Comparison of ENCODE assay signal across 27 cellular contexts in genomic region chr6:167538746-167539145, GRCh38.
"Had no signal": no experiment of that assay in that cellular context is flagged by ENCODE, and none has a peak within 500 bp of the region (broad histone marks: within the 10 kb centered on the region; RNA-seq: fewer than 3 reads in every experiment).

No MANE protein-coding gene starts in this region.

- ATAC-seq: esophagus mucosa; gastroesophageal sphincter; heart right ventricle; left cardiac atrium; left lung; naive thymus-derived CD4-positive, alpha-beta T cell; psoas muscle; right cardiac atrium; stimulated activated memory B cell treated with anti-CD40 and anti-IgM and Interleukin-4, amounts not matched to agents 10 μg/mL and 1 μg/mL and 100 μg/mL, for 72 hours; stimulated activated naive CD8-positive, alpha-beta T cell treated with anti-CD3 and anti-CD28 coated beads, Interleukin-15, Interleukin-2, amounts not matched to agents 100 U/mL and 50 U/mL, for 24 hours had no signal

- DNase-seq: colonic mucosa; effector CD8-positive, alpha-beta T cell; endodermal cell; foreskin fibroblast; glutamatergic neuron; heart right ventricle; hippocampal formation; left cardiac atrium; left lung; mesendoderm; midbrain; naive thymus-derived CD4-positive, alpha-beta T cell; nephron progenitor cell; nucleus accumbens; posterior cingulate gyrus; psoas muscle; right cardiac atrium; sigmoid colon; stimulated activated CD4-positive, alpha-beta T cell treated with anti-CD3 and anti-CD28 coated beads, Interleukin-2, amount 100 ng/mL, for 24 hours; stimulated activated CD4-positive, alpha-beta T cell treated with anti-CD3 and anti-CD28 coated beads, Interleukin-4, amount 100 ng/mL, for 24 hours; stimulated activated naive CD8-positive, alpha-beta T cell treated with anti-CD3 and anti-CD28 coated beads, Interleukin-15, Interleukin-2, amounts not matched to agents 100 U/mL and 50 U/mL, for 24 hours; substantia nigra; testis; tibial artery had no signal
